In genomic region chr17:73998246-73999220, GRCh38 we compare ENCODE assay signal across 8 cellular contexts.
DNase-seq lines count a peak whose midpoint lies in the region; ATAC-seq, FAIRE-seq and TF ChIP-seq lines count a peak whose summit lies in the region.

No MANE protein-coding gene starts in this region.

- H3K27me3 ChIP-seq in osteoblast (ENCODE audit: insufficient read depth, low read length) (no peaks in the 10 kb centered on the region), upper lobe of left lung (no peaks in the 10 kb centered on the region)

- H3K4me3 Mint-ChIP-seq in activated CD8-positive, alpha-beta T cell treated with anti-CD3 and anti-CD28 coated beads, Interleukin-2, amount 10 ng/mL, durations not matched to agents 7 days and 5 days = no peak overlapping the region

- TF ChIP-seq EP300 in upper lobe of left lung (IDR thresholded peaks at IDR 0.05) = no peak

- TF ChIP-seq CTCF in epithelial cell of esophagus (IDR thresholded peaks at IDR 0.05; ENCODE audit: insufficient read depth, low read depth, low read length, missing control alignments) (peak; percentile 72), osteoblast (IDR thresholded peaks at IDR 0.05; ENCODE audit: extremely low read depth, low read depth, low read length) (peak; percentile 46), upper lobe of left lung (IDR thresholded peaks at IDR 0.05) (peak; percentile 49 to 76 (median 72))

- H3K4me3 ChIP-seq in epithelial cell of esophagus (ENCODE audit: low read length) (no peak overlapping the region), osteoblast (ENCODE audit: insufficient read depth, low read length) (no peak overlapping the region), upper lobe of left lung (no peak overlapping the region)

- no peaks in the 10 kb centered on the region for H3K4me1 ChIP-seq in osteoblast (ENCODE audit: insufficient read depth, low read length)
- no peaks in the 10 kb centered on the region for H3K4me1 ChIP-seq in upper lobe of left lung

- no peaks in the 10 kb centered on the region for H3K9me3 Mint-ChIP-seq in activated CD8-positive, alpha-beta T cell treated with anti-CD3 and anti-CD28 coated beads, Interleukin-2, amount 10 ng/mL, durations not matched to agents 7 days and 5 days (ENCODE audit: insufficient read depth)

- H3K9me3 ChIP-seq in osteoblast (ENCODE audit: low read depth, low read length) = no peaks in the 10 kb centered on the region
- no peaks in the 10 kb centered on the region for H3K9me3 ChIP-seq in upper lobe of left lung

- no peak for FAIRE-seq in H54 (lab: Jason Lieb, UNC)

- H3K4me1 Mint-ChIP-seq in activated CD8-positive, alpha-beta T cell treated with anti-CD3 and anti-CD28 coated beads, Interleukin-2, amount 10 ng/mL, durations not matched to agents 7 days and 5 days (ENCODE audit: low read depth) = no peaks in the 10 kb centered on the region

- WGBS in upper lobe of left lung, 2 donors = 33 to 35% methylated on average over 16 to 18 of the region's 20 CpGs

- peak; percentile 59 for DNase-seq in COLO668 (lab: John Stamatoyannopoulos, UW; ENCODE audit: unreplicated experiment)
- peak; percentile 78 for DNase-seq in H54 (ENCODE audit: insufficient read length, low spot score)
- DNase-seq in NCI-H345 treated with DMSO at 0.1 percent for 48 hours (lab: John Stamatoyannopoulos, UW; ENCODE audit: unreplicated experiment) = peak; percentile 22
- DNase-seq in activated CD8-positive, alpha-beta T cell treated with anti-CD3 and anti-CD28 coated beads, Interleukin-2, amount 10 ng/mL, durations not matched to agents 7 days and 5 days = peak; percentile 70
- peak; percentile 28 for DNase-seq in epithelial cell of esophagus (ENCODE audit: low read depth)
- no peak for DNase-seq in osteoblast (ENCODE audit: insufficient read length, low spot score, missing footprints)
- DNase-seq in upper lobe of left lung = peak in 1 of 2 donors; percentile 63

- H2AFZ ChIP-seq in osteoblast (ENCODE audit: low read length) = no peak overlapping the region

- no peaks in the 10 kb centered on the region for H3K36me3 Mint-ChIP-seq in activated CD8-positive, alpha-beta T cell treated with anti-CD3 and anti-CD28 coated beads, Interleukin-2, amount 10 ng/mL, durations not matched to agents 7 days and 5 days (ENCODE audit: low read depth)

- no peaks in the 10 kb centered on the region for H3K79me2 ChIP-seq in osteoblast (ENCODE audit: insufficient read depth, low read length)

- ATAC-seq in activated CD8-positive, alpha-beta T cell treated with anti-CD3 and anti-CD28 coated beads, Interleukin-2, amount 10 ng/mL, durations not matched to agents 7 days and 5 days = peak; percentile 81
- peak; percentile 70 to 71 for ATAC-seq in upper lobe of left lung (ENCODE audit: low FRiP score in 2 of 2)
- ATAC-seq in GM21576 (IDR thresholded peaks at IDR 0.05; ENCODE audit: unreplicated experiment) = no peak

- POLR2A ChIA-PET in activated CD8-positive, alpha-beta T cell treated with anti-CD3 and anti-CD28 coated beads, Interleukin-2, amount 10 ng/mL, durations not matched to agents 7 days and 5 days (lab: Charles Lee) = no interaction called here

- H3K27me3 Mint-ChIP-seq in activated CD8-positive, alpha-beta T cell treated with anti-CD3 and anti-CD28 coated beads, Interleukin-2, amount 10 ng/mL, durations not matched to agents 7 days and 5 days (ENCODE audit: low read depth) = no peaks in the 10 kb centered on the region

- no peaks in the 10 kb centered on the region for H4K20me1 ChIP-seq in osteoblast (ENCODE audit: insufficient read depth, low read length)

- H3K27ac ChIP-seq in osteoblast (ENCODE audit: low read depth, low read length) (no peak overlapping the region), upper lobe of left lung (no peak overlapping the region)

- H3K36me3 ChIP-seq in osteoblast (ENCODE audit: insufficient read depth, low read length) (no peaks in the 10 kb centered on the region), upper lobe of left lung (no peaks in the 10 kb centered on the region)

- no peak overlapping the region for H3K27ac Mint-ChIP-seq in activated CD8-positive, alpha-beta T cell treated with anti-CD3 and anti-CD28 coated beads, Interleukin-2, amount 10 ng/mL, durations not matched to agents 7 days and 5 days

- CTCF ChIA-PET in activated CD8-positive, alpha-beta T cell treated with anti-CD3 and anti-CD28 coated beads, Interleukin-2, amount 10 ng/mL, durations not matched to agents 7 days and 5 days (lab: Charles Lee) = interaction anchor here (0.6 to 3.2 kb wide), 10 partner anchors 9 to 571 kb away, joined by 3 to 14 read pairs (median 4); no protein-coding TSS in a partner anchor

- no peak overlapping the region for H3K4me2 ChIP-seq in osteoblast (ENCODE audit: insufficient read depth, low read length)

- TF ChIP-seq POLR2A in H54 (IDR thresholded peaks at IDR 0.05; ENCODE audit: low read depth, low read length) = no peak
- no peak for TF ChIP-seq POLR2A in upper lobe of left lung (IDR thresholded peaks at IDR 0.05)
